Comparison of ENCODE assay signal across 8 cellular contexts in genomic region chr9:14320272-14321245, GRCh38. TPM values are rescaled to one million over a fixed set of nuclear protein-coding genes. Genes with fewer than 3 reads are reported as not detected.
DNase-seq lines count a peak whose midpoint lies in the region; ATAC-seq and TF ChIP-seq lines count a peak whose summit lies in the region.

No MANE protein-coding gene starts in this region.

- no peak overlapping the region for H2BK120ac ChIP-seq in mesendoderm (ENCODE audit: low read depth, low read length)

- H3K27me3 ChIP-seq in mesendoderm (ENCODE audit: insufficient read depth, low read length, poor library complexity), result no peaks in the 10 kb centered on the region

- no peak overlapping the region for H3K4ac ChIP-seq in mesendoderm (ENCODE audit: low read depth, low read length)

- peaks cover 22% of the 10 kb centered on the region for H3K27me3 Mint-ChIP-seq in central memory CD8-positive, alpha-beta T cell

- H3K4me3 Mint-ChIP-seq in central memory CD8-positive, alpha-beta T cell, result peak overlapping the region; percentile 82

- no CpG with 5 or more reads among the region's 16 CpGs for WGBS in mesendoderm (ENCODE audit: extremely low coverage, insufficient coverage, low lambda C conversion rate)

- no peak for ATAC-seq in central memory CD8-positive, alpha-beta T cell (replicated peaks; ENCODE audit: extremely low read depth, poor library complexity, severe bottlenecking)

- no peak overlapping the region for H2AK5ac ChIP-seq in mesendoderm (ENCODE audit: low read length)

- H3K27ac ChIP-seq in mesendoderm (ENCODE audit: low read depth, low read length), result no peak overlapping the region

- in situ Hi-C loops in GM13976 (cut with MboI; ENCODE audit: low sequenced_read_pairs, unreplicated experiment), result no loop called here

- no peak overlapping the region for H4K8ac ChIP-seq in mesendoderm (ENCODE audit: low read depth, low read length)

- no peak for TF ChIP-seq CTCF in GM13976 (IDR thresholded peaks at IDR 0.05; ENCODE audit: borderline replicate concordance, control extremely low read depth, extremely low read depth, insufficient read depth, missing control alignments)

- peak overlapping the region; percentile 16 for H3K18ac ChIP-seq in mesendoderm (ENCODE audit: low read length)

- H3K9me3 Mint-ChIP-seq in central memory CD8-positive, alpha-beta T cell, result no peaks in the 10 kb centered on the region

- H3K4me1 Mint-ChIP-seq in central memory CD8-positive, alpha-beta T cell, result peaks cover 34% of the 10 kb centered on the region

- H3K4me1 ChIP-seq in mesendoderm (ENCODE audit: control insufficient read depth, low read depth, low read length), result peaks cover 6% of the 10 kb centered on the region

- no peak overlapping the region for H3K23ac ChIP-seq in mesendoderm (ENCODE audit: low read length)

- H3K36me3 Mint-ChIP-seq in central memory CD8-positive, alpha-beta T cell (ENCODE audit: insufficient read depth), result peaks cover 7% of the 10 kb centered on the region

- H2BK15ac ChIP-seq in mesendoderm (replicated peaks; ENCODE audit: low read depth), result peak overlapping the region; percentile 19

- no peaks in the 10 kb centered on the region for H3K36me3 ChIP-seq in mesendoderm (ENCODE audit: control insufficient read depth, insufficient read depth, low read length)

- no peak overlapping the region for H4K5ac ChIP-seq in mesendoderm (ENCODE audit: low read length)

- H3K4me2 ChIP-seq in mesendoderm (ENCODE audit: low read length), result peak overlapping the region; percentile 2

- H3K79me2 ChIP-seq in mesendoderm (ENCODE audit: control insufficient read depth, insufficient read depth, low read length), result no peaks in the 10 kb centered on the region

- H3K4me3 ChIP-seq in mesendoderm (ENCODE audit: low read length), result no peak overlapping the region

- peak overlapping the region; percentile 17 for H3K56ac ChIP-seq in mesendoderm (ENCODE audit: low read length)

- H3K9ac ChIP-seq in mesendoderm (ENCODE audit: low read length), result peak overlapping the region; percentile 47

- no peak overlapping the region for H2BK5ac ChIP-seq in mesendoderm (ENCODE audit: low read length)

- no peaks in the 10 kb centered on the region for H3K79me1 ChIP-seq in mesendoderm (ENCODE audit: low read length)

- DNase-seq in NCI-H1694 treated with DMSO at 0.1 percent for 48 hours (lab: John Stamatoyannopoulos, UW), result peak; percentile 51
- no peak for DNase-seq in NCI-H1694 (lab: John Stamatoyannopoulos, UW)
- DNase-seq in NCI-H345 treated with DMSO at 0.1 percent for 48 hours (lab: John Stamatoyannopoulos, UW; ENCODE audit: unreplicated experiment), result peak; percentile 62
- no peak for DNase-seq in central memory CD8-positive, alpha-beta T cell (ENCODE audit: low spot score in 2 of 2)
- DNase-seq in mesendoderm, result no peak
- DNase-seq in GM13976 (ENCODE audit: low spot score), result no peak
- DNase-seq in NCI-H1930 (lab: John Stamatoyannopoulos, UW), result no peak
- DNase-seq in stimulated activated naive CD4-positive, alpha-beta T cell (lab: John Stamatoyannopoulos, UW), result no peak

- no peak overlapping the region for H3K27ac Mint-ChIP-seq in central memory CD8-positive, alpha-beta T cell (ENCODE audit: low read depth)

RNA-seq across cellular contexts. Expression of gene NFIB, which starts 6.6 kb away (rescaled TPM):
- 1.8 TPM for polyA plus RNA-seq in mesendoderm (2013, experiment 1 of 2)
- 1.5 TPM for polyA plus RNA-seq in mesendoderm (2013, experiment 2 of 2)

Comparison
In these comparisons a context has a peak if more than half of its experiments do, and no peak if none do; other contexts are left out.
1. DNase-seq: peak in NCI-H1694 treated with DMSO at 0.1 percent for 48 hours (single experiment) and NCI-H345 treated with DMSO at 0.1 percent for 48 hours (single experiment); none in NCI-H1694 (single experiment), central memory CD8-positive, alpha-beta T cell (0 of 2), mesendoderm (single experiment), GM13976 (single experiment), NCI-H1930 (0 of 2) and stimulated activated naive CD4-positive, alpha-beta T cell (0 of 6).